In genomic region chr13:81987159-81987558, GRCh38 we compare ENCODE assay signal across 1 cellular context.
A peak's percentile ranks its signal among the peaks of the same experiment; 100 is the strongest.
TF ChIP-seq lines count a peak whose summit lies in the region.

No MANE protein-coding gene starts in this region.

TF ChIP-seq in GM23338, 12 proteins besides CTCF, POLR2A, EP300 and RAD21 (continued from another document):
- TF ChIP-seq ZNF462 (CRISPR knock-in tag; IDR thresholded peaks at IDR 0.05), result 0 out of 2 replicates have a peak, but pooled peaks have one; percentile 16
TF ChIP-seq in GM23338: peak in this region for 1.
